Comparison of ENCODE assay signal across 3 cellular contexts in genomic region chr14:82766128-82766527, GRCh38.
"Had no signal": no experiment of that assay in that cellular context is flagged by ENCODE, and none has a peak within 500 bp of the region (broad histone marks: within the 10 kb centered on the region; RNA-seq: fewer than 3 reads in every experiment).

No MANE protein-coding gene starts in this region.

- ATAC-seq: GM12878 had no signal

- DNase-seq: GDM1, GF-D8 had no signal
